15 cellular contexts compared by ENCODE assay signal in the genomic region with DNA sequence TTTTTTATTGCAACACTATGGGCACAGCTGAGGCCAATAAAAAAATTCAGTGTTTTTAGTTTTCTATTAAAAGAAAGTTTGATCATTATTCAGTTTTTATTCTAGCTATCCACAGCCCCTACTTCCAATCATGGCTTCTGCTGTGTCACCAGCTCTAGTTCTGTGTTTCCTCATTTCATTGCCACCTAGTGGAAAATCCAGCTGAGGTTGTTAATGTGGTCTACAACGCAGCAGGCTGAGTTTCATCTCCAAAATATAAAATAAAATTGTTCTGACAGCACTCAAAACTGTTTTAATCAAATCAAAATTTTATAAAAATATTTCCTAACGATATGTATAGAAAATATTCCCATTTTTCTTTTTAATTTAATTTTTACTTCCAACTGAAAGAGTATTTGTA. TPM values are rescaled to one million over a fixed set of nuclear protein-coding genes. Genes with fewer than 3 reads are reported as not detected.
A peak's percentile ranks its signal among the peaks of the same experiment; 100 is the strongest.
DNase-seq lines count a peak whose midpoint lies in the region; ATAC-seq, FAIRE-seq and TF ChIP-seq lines count a peak whose summit lies in the region.
"Had no signal": no experiment of that assay in that cellular context is flagged by ENCODE, and none has a peak within 500 bp of the region (broad histone marks: within the 10 kb centered on the region; RNA-seq: fewer than 3 reads in every experiment).

No MANE protein-coding gene starts in this region.

- H3K79me2 ChIP-seq in K562 (ENCODE audit: control insufficient read depth, insufficient read depth, low read length), result no peaks in the 10 kb centered on the region

- FAIRE-seq in K562 (lab: Jason Lieb, UNC), result no peak
- FAIRE-seq: colon, GM12892 had no signal

- DNase-seq in DMS114 treated with DMSO at 0.1 percent for 48 hours (lab: John Stamatoyannopoulos, UW; ENCODE audit: unreplicated experiment) (peak; percentile 6), HuH-7 (ENCODE audit: low spot score) (peak; percentile 52), K562 (ENCODE audit: extremely low read depth in 1 of 4, low spot score in 3 of 4) (no peak), right lobe of liver (no peak), sciatic nerve (ENCODE audit: low spot score) (no peak), upper lobe of right lung (no peak)
- DNase-seq: activated naive CD4-positive, alpha-beta T cell treated with anti-CD3 and anti-CD28 coated beads, Interleukin-2, amount 50 U/mL, for 16 hours; NCI-H510A treated with DMSO at 0.1 percent for 48 hours; occipital lobe; stimulated activated CD4-positive, alpha-beta T cell treated with anti-CD3 and anti-CD28 coated beads, Interleukin-4, amount 100 ng/mL, for 1 hour; SW 1271 had no signal

- BruUV-seq in K562 (replicated peaks; lab: Mats Ljungman, UMichigan), result no TSS peak

- peaks cover 0 to 10% of the 10 kb centered on the region in 2 experiments; a peak in 3 of 5 replicates for H3K27me3 ChIP-seq in K562 (ENCODE audit: control insufficient read depth in 2 of 2, insufficient read depth in 2 of 2, low read length in 2 of 2)
- no peaks in the 10 kb centered on the region for H3K27me3 ChIP-seq in right lobe of liver
- peaks cover 25% of the 10 kb centered on the region for H3K27me3 ChIP-seq in upper lobe of right lung

- no peak overlapping the region for H3K4me2 ChIP-seq in K562 (ENCODE audit: insufficient read depth, low read length)

- H3K9me3 ChIP-seq in K562 (replicated peaks; ENCODE audit: control insufficient read depth, insufficient read depth, low read depth, low read length) (no peaks in the 10 kb centered on the region), right lobe of liver (no peaks in the 10 kb centered on the region), upper lobe of right lung (no peaks in the 10 kb centered on the region)

- TF ChIP-seq EP300 in K562 (IDR thresholded peaks at IDR 0.05; ENCODE audit: low read length), result no peak

- H3K4me1 ChIP-seq in K562 (replicated peaks in 1 of 2; ENCODE audit: control insufficient read depth in 2 of 2, insufficient read depth in 2 of 2, low read length in 2 of 2), result no peaks in the 10 kb centered on the region; a peak in 1 of 5 replicates
- no peaks in the 10 kb centered on the region for H3K4me1 ChIP-seq in right lobe of liver
- H3K4me1 ChIP-seq in upper lobe of right lung, result no peaks in the 10 kb centered on the region

- H3K36me3 ChIP-seq in K562 (ENCODE audit: control insufficient read depth, insufficient read depth, low read length) (no peaks in the 10 kb centered on the region), right lobe of liver (no peaks in the 10 kb centered on the region), upper lobe of right lung (no peaks in the 10 kb centered on the region)

- H4K20me1 ChIP-seq in K562 (replicated peaks; ENCODE audit: control insufficient read depth, insufficient read depth, low read length), result no peaks in the 10 kb centered on the region

- CTCF ChIA-PET in K562 (lab: Yijun Ruan, JAX; ENCODE audit: low intra/inter-chr PET ratio), result no interaction called here

- POLR2A ChIA-PET in K562 (lab: Yijun Ruan, JAX), result interaction anchor here (1.3 to 1.4 kb wide), 2 partner anchors 9 to 21 kb away, joined by 4 to 5 read pairs; no protein-coding TSS in a partner anchor

- in situ Hi-C loops in K562 (cut with MboI), result no loop called here

- H3K27ac ChIP-seq in K562 (ENCODE audit: extremely low read depth, low read depth, low read length) (no peak overlapping the region), right lobe of liver (no peak overlapping the region), upper lobe of right lung (no peak overlapping the region)

- no peak overlapping the region for H3K4me3 ChIP-seq in K562
- H3K4me3 ChIP-seq in right lobe of liver, result no peak overlapping the region
- H3K4me3 ChIP-seq in upper lobe of right lung, result no peak overlapping the region

- no peak overlapping the region for H2AFZ ChIP-seq in K562 (ENCODE audit: low read depth, low read length)

- intact Hi-C loops in K562 (cut with micrococcal nuclease) (no loop called here), right lobe of liver (cut with DNase I) (no loop called here), sciatic nerve (cut with DNase I) (no loop called here), upper lobe of right lung (cut with DNase I) (no loop called here)

- TF ChIP-seq RAD21 in K562 (CRISPR knock-in tag; conservative IDR thresholded peaks at IDR 0.05 in 1 of 2, IDR thresholded peaks at IDR 0.05 in 1 of 2), result no peak

- TF ChIP-seq POLR2A in K562 (conservative IDR thresholded peaks at IDR 0.05), result no peak
- no peak for TF ChIP-seq POLR2A in right lobe of liver (IDR thresholded peaks at IDR 0.05)

- no peak overlapping the region for H3K9ac ChIP-seq in K562 (ENCODE audit: insufficient read depth in 1 of 2, low read depth in 2 of 2, low read length in 2 of 2)

- ATAC-seq in K562, result peak; percentile 56; the same call in 2 of the 3 replicates
- peak in 1 of 4 donors; percentile 49 for ATAC-seq in right lobe of liver
- ATAC-seq in GM21381 (IDR thresholded peaks at IDR 0.05; ENCODE audit: unreplicated experiment), result no peak
- no peak for ATAC-seq in sciatic nerve
- ATAC-seq in upper lobe of right lung, result no peak
- no peak for ATAC-seq in GM21737 (IDR thresholded peaks at IDR 0.05; ENCODE audit: unreplicated experiment)

- H3K9me1 ChIP-seq in K562 (ENCODE audit: control insufficient read depth, insufficient read depth, low read length), result no peaks in the 10 kb centered on the region

- TF ChIP-seq CTCF in K562 (IDR thresholded peaks at IDR 0.05 in 2 of 3, conservative IDR thresholded peaks at IDR 0.05 in 1 of 3; ENCODE audit: insufficient read depth in 2 of 3, low read depth in 1 of 3, low read length in 3 of 3) (peak in 1 of 3 experiments; percentile 10; a peak in 1 of 6 replicates), right lobe of liver (IDR thresholded peaks at IDR 0.05) (peak in 3 of 4 donors; percentile 27 to 36 (median 30)), upper lobe of right lung (IDR thresholded peaks at IDR 0.05) (no peak)

- WGBS in K562 (ENCODE audit: insufficient coverage, low coverage, missing lambda C conversion rate), result 3% methylated on average over 2 of the region's 2 CpGs
- 4% methylated on average over 2 of the region's 2 CpGs for WGBS in right lobe of liver (ENCODE audit: insufficient coverage, low coverage, low lambda C conversion rate, missing lambda C conversion rate)

TF ChIP-seq in K562, 482 proteins besides CTCF, POLR2A, EP300 and RAD21:
- TF ChIP-seq CBFB (CRISPR knock-in tag; IDR thresholded peaks at IDR 0.05) (no peak), MAFG (tag; conservative IDR thresholded peaks at IDR 0.05) (no peak), FOXJ3 (CRISPR knock-in tag; IDR thresholded peaks at IDR 0.05) (no peak), RAD51 (IDR thresholded peaks at IDR 0.05; ENCODE audit: borderline replicate concordance, low read depth) (no peak), ZNF217 (CRISPR knock-in tag; IDR thresholded peaks at IDR 0.05) (no peak), TGIF2 (CRISPR knock-in tag; IDR thresholded peaks at IDR 0.05) (no peak)
- TF ChIP-seq, protein P1, sequence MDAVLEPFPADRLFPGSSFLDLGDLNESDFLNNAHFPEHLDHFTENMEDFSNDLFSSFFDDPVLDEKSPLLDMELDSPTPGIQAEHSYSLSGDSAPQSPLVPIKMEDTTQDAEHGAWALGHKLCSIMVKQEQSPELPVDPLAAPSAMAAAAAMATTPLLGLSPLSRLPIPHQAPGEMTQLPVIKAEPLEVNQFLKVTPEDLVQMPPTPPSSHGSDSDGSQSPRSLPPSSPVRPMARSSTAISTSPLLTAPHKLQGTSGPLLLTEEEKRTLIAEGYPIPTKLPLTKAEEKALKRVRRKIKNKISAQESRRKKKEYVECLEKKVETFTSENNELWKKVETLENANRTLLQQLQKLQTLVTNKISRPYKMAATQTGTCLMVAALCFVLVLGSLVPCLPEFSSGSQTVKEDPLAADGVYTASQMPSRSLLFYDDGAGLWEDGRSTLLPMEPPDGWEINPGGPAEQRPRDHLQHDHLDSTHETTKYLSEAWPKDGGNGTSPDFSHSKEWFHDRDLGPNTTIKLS (IDR thresholded peaks at IDR 0.05; ENCODE audit: borderline replicate concordance, low read depth), result no peak

RNA-seq across cellular contexts. Expression of a gene that starts 13.6 kb away (rescaled TPM):
- 0.12 and 0.19 TPM in 2 replicates for total RNA-seq in K562 (2011; cell fraction: chromatin; rRNA removed; ENCODE audit: low replicate concordance)
- total RNA-seq in K562 (2011; cell fraction: nucleolus; rRNA removed), result not detected in 2 replicates
- total RNA-seq in K562 (2011; cell fraction: nucleoplasm; rRNA removed), result not detected in 2 replicates
- total RNA-seq in K562 (2014; rRNA removed) (0.05 and 0.08 TPM in 2 replicates), K562 (2014; rRNA removed; fragmentation: Illumina TruSeq; extraction: Trizol) (0.07 TPM in 1 of 2 replicates, not detected in the other), K562 (2015; rRNA removed; fragmentation: Illumina TruSeq; extraction: Trizol) (0.07 TPM in 1 of 2 replicates, not detected in the other), K562 (2021) (0.13 TPM in 2 replicates), right lobe of liver (under 1 TPM in 1 of 6 experiments, not detected in 5; 0.11 TPM), sciatic nerve (1.6 TPM), upper lobe of right lung (not detected)
- polyA plus RNA-seq in K562 (2011; rRNA removed) (0.03 and 0.04 TPM in 2 replicates), K562 (2014; fragmentation: Illumina TruSeq; extraction: Trizol) (not detected in 2 replicates), K562 (2014; fragmentation: Nextera tagmentation; extraction: Ambion mirVana) (under 1 TPM; 0.01 to 0.03 TPM), K562 (2014; rRNA removed) (0.09 TPM in 1 of 2 replicates, not detected in the other)
- 0.06 TPM in 1 of 2 replicates, not detected in the other for polyA plus RNA-seq in K562 (2011; cell fraction: cytosol; rRNA removed)
- polyA plus RNA-seq in K562 (2011; cell fraction: nucleus; rRNA removed), result 0.13 TPM in 1 of 2 replicates, not detected in the other
- 0.09 and 0.36 TPM in 2 replicates for polyA plus RNA-seq in K562 (2012)
- polyA minus RNA-seq in K562 (2011; rRNA and poly(A)+ RNA removed), result not detected in 2 replicates
- not detected in 2 replicates for polyA minus RNA-seq in K562 (2011; cell fraction: cytosol; rRNA and poly(A)+ RNA removed)
- not detected in 2 replicates for polyA minus RNA-seq in K562 (2011; cell fraction: nucleus; rRNA and poly(A)+ RNA removed)

Comparison
In these comparisons a context has a peak if more than half of its experiments do, and no peak if none do; other contexts are left out.
1. DNase-seq: peak in DMS114 treated with DMSO at 0.1 percent for 48 hours (single experiment) and HuH-7 (single experiment); none in K562 (0 of 4), right lobe of liver (0 of 3), sciatic nerve (single experiment) and upper lobe of right lung (single experiment).